16 cellular contexts compared by ENCODE assay signal in genomic region chr6:133748628-133749027, GRCh38.
"Had no signal": no experiment of that assay in that cellular context is flagged by ENCODE, and none has a peak within 500 bp of the region (broad histone marks: within the 10 kb centered on the region; RNA-seq: fewer than 3 reads in every experiment).

No MANE protein-coding gene starts in this region.

- H3K4me3 ChIP-seq: testis had no signal

- H3K27me3 Mint-ChIP-seq: activated naive CD8-positive, alpha-beta T cell; type B pancreatic cell had no signal

- H3K4me3 Mint-ChIP-seq: activated CD4-positive, alpha-beta memory T cell treated with anti-CD3 and anti-CD28 coated beads for 36 hours; activated CD4-positive, alpha-beta T cell treated with anti-CD3 and anti-CD28 coated beads for 36 hours; activated naive CD8-positive, alpha-beta T cell; activated T-helper 1 cell treated with anti-CD3 and anti-CD28 coated beads, Interleukin-12 subunit alpha, Interleukin-12 subunit beta, Interleukin-2, Interleukin-4 antibody, amounts not matched to agents 30 ng/mL and 10 ng/mL and 1 ng/mL, durations not matched to agents 14 hours and 24 hours and 36 hours; endodermal cell; immature natural killer cell; nephron; stimulated activated effector memory CD8-positive, alpha-beta T cell treated with anti-CD3 and anti-CD28 coated beads, Interleukin-12 subunit alpha, Interleukin-12 subunit beta, amount 100 ng/mL, for 72 hours; T-helper 2 cell treated with Interferon-gamma antibody and Interleukin-4, amounts not matched to agents 5 μg/mL and 100 μg/mL, for 36 hours; type B pancreatic cell; WTC11 had no signal

- H3K36me3 Mint-ChIP-seq: activated CD4-positive, alpha-beta memory T cell treated with anti-CD3 and anti-CD28 coated beads for 36 hours; activated naive CD8-positive, alpha-beta T cell; immature natural killer cell; stimulated activated effector memory CD8-positive, alpha-beta T cell treated with anti-CD3 and anti-CD28 coated beads, Interleukin-12 subunit alpha, Interleukin-12 subunit beta, amount 100 ng/mL, for 72 hours; type B pancreatic cell; WTC11 had no signal

- H3K27ac Mint-ChIP-seq: activated CD4-positive, alpha-beta memory T cell treated with anti-CD3 and anti-CD28 coated beads for 36 hours; activated CD4-positive, alpha-beta T cell treated with anti-CD3 and anti-CD28 coated beads for 36 hours; activated naive CD8-positive, alpha-beta T cell; activated T-helper 1 cell treated with anti-CD3 and anti-CD28 coated beads, Interleukin-12 subunit alpha, Interleukin-12 subunit beta, Interleukin-2, Interleukin-4 antibody, amounts not matched to agents 30 ng/mL and 10 ng/mL and 1 ng/mL, durations not matched to agents 14 hours and 24 hours and 36 hours; endodermal cell; immature natural killer cell; stimulated activated effector memory CD8-positive, alpha-beta T cell treated with anti-CD3 and anti-CD28 coated beads, Interleukin-12 subunit alpha, Interleukin-12 subunit beta, amount 100 ng/mL, for 72 hours; T-helper 2 cell treated with Interferon-gamma antibody and Interleukin-4, amounts not matched to agents 5 μg/mL and 100 μg/mL, for 36 hours; type B pancreatic cell; WTC11 had no signal

- H3K9me3 ChIP-seq: testis had no signal

- H3K9me3 Mint-ChIP-seq: activated CD4-positive, alpha-beta memory T cell treated with anti-CD3 and anti-CD28 coated beads for 36 hours; activated T-helper 1 cell treated with anti-CD3 and anti-CD28 coated beads, Interleukin-12 subunit alpha, Interleukin-12 subunit beta, Interleukin-2, Interleukin-4 antibody, amounts not matched to agents 30 ng/mL and 10 ng/mL and 1 ng/mL, durations not matched to agents 14 hours and 24 hours and 36 hours; endodermal cell; T-helper 2 cell treated with Interferon-gamma antibody and Interleukin-4, amounts not matched to agents 5 μg/mL and 100 μg/mL, for 36 hours; WTC11 had no signal

- H3K27ac ChIP-seq: epithelial cell of prostate, testis had no signal

- H3K27me3 ChIP-seq: testis had no signal

- H3K4me1 Mint-ChIP-seq: activated CD4-positive, alpha-beta T cell treated with anti-CD3 and anti-CD28 coated beads for 36 hours; endodermal cell; immature natural killer cell; stimulated activated effector memory CD8-positive, alpha-beta T cell treated with anti-CD3 and anti-CD28 coated beads, Interleukin-12 subunit alpha, Interleukin-12 subunit beta, amount 100 ng/mL, for 72 hours had no signal

- ATAC-seq: activated CD4-positive, alpha-beta T cell treated with anti-CD3 and anti-CD28 coated beads for 36 hours; sciatic nerve; stimulated activated effector memory CD8-positive, alpha-beta T cell treated with anti-CD3 and anti-CD28 coated beads, Interleukin-12 subunit alpha, Interleukin-12 subunit beta, amount 100 ng/mL, for 72 hours; WTC11 had no signal

- DNase-seq: activated CD4-positive, alpha-beta memory T cell treated with anti-CD3 and anti-CD28 coated beads for 36 hours; activated CD4-positive, alpha-beta T cell treated with anti-CD3 and anti-CD28 coated beads for 36 hours; activated T-cell treated with anti-CD3 and anti-CD28 coated beads for 4 hours; endodermal cell; immature natural killer cell; stimulated activated CD4-positive, alpha-beta T cell treated with anti-CD3 and anti-CD28 coated beads, Interleukin-4, amount 100 ng/mL, for 24 hours; testis had no signal
